8 cellular contexts compared by ENCODE assay signal in the genomic region with DNA sequence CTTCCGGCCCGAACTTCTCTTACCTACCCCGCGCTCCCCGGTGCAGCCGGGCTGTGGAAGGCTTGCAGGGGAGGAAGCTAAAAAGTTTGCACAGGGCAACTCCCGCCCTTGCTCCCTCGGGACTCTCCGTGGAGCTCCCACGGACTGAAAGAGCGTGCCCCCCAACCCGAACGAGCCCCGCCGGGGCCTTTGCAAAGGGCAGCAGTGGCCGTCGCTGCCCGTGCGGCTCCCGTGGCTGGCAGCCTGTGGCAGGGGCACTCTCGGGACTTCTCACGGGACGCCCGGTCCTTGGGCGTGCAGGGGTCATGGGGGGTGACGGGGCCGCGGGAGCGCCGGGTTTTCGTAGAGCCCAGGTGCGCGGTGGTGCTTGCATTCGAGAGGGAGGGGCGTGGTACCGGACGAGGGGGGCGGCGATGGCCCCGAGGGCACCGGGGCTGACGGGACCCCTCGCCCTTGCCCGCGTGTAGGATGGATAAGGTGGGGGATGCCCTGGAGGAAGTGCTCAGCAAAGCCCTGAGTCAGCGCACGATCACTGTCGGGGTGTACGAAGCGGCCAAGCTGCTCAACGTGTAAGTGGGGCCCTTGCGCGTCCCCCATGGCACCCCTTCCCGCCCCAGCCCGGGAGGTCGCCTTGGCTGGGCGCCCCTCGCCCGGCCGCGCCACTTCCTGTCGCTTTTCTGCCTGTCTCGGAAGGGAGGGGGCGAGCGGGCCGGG. TPM values are rescaled to one million over a fixed set of nuclear protein-coding genes. Genes with fewer than 3 reads are reported as not detected.
DNase-seq lines count a peak whose midpoint lies in the region; ATAC-seq, FAIRE-seq and TF ChIP-seq lines count a peak whose summit lies in the region.

No MANE protein-coding gene starts in this region.

- FAIRE-seq in GM18507 (lab: Jason Lieb, UNC): peak; percentile 49

- TF ChIP-seq RAD21 in neural cell (conservative IDR thresholded peaks at IDR 0.05): no peak

- H3K4me3 Mint-ChIP-seq in activated T-cell treated with anti-CD3 and anti-CD28 coated beads, Interleukin-2, amount 50 U/mL, for 24 hours: peak overlapping the region; percentile 89

- H3K79me2 ChIP-seq in neural cell (replicated peaks; ENCODE audit: insufficient read depth, low read length): peaks cover 8% of the 10 kb centered on the region

- DNase-seq in GM18507 (ENCODE audit: extremely low spot score, insufficient read length, low read depth): peak; percentile 9
- DNase-seq in NCI-H774 (lab: John Stamatoyannopoulos, UW): peak; percentile 16
- peak; percentile 79 for DNase-seq in activated T-cell treated with anti-CD3 and anti-CD28 coated beads, Interleukin-2, amount 50 U/mL, for 24 hours
- peak; percentile 54 for DNase-seq in fibroblast of mammary gland (ENCODE audit: low read depth)
- DNase-seq in suprapubic skin (ENCODE audit: low spot score in 2 of 2): peak; percentile 80 to 82
- DNase-seq in NCI-H128 (lab: John Stamatoyannopoulos, UW; ENCODE audit: unreplicated experiment): no peak

- H4K20me1 ChIP-seq in neural cell (ENCODE audit: insufficient read depth): no peaks in the 10 kb centered on the region

- peak; percentile 6 for ATAC-seq in HG02678 (IDR thresholded peaks at IDR 0.05; ENCODE audit: unreplicated experiment)

- H3K9me3 Mint-ChIP-seq in activated T-cell treated with anti-CD3 and anti-CD28 coated beads, Interleukin-2, amount 50 U/mL, for 24 hours: no peaks in the 10 kb centered on the region

- H3K4me3 ChIP-seq in fibroblast of mammary gland (ENCODE audit: control insufficient read depth, low read depth, low read length) (peak overlapping the region; percentile 92), neural cell (ENCODE audit: low read length) (peak overlapping the region; percentile 94), suprapubic skin (peak overlapping the region; percentile 80)

- TF ChIP-seq POLR2A in suprapubic skin (IDR thresholded peaks at IDR 0.05): no peak

- H3K9me3 ChIP-seq in neural cell (ENCODE audit: low read length) (no peaks in the 10 kb centered on the region), suprapubic skin (no peaks in the 10 kb centered on the region)

- no peak overlapping the region for H2AFZ ChIP-seq in neural cell (ENCODE audit: low read depth, low read length)

- H3K4me1 ChIP-seq in suprapubic skin: peaks cover 45% of the 10 kb centered on the region

- 0% methylated on average over 15 of the region's 66 CpGs for WGBS in suprapubic skin

- H3K36me3 Mint-ChIP-seq in activated T-cell treated with anti-CD3 and anti-CD28 coated beads, Interleukin-2, amount 50 U/mL, for 24 hours (ENCODE audit: low read depth): peaks cover 41% of the 10 kb centered on the region

- no peaks in the 10 kb centered on the region for H3K9me2 ChIP-seq in neural cell (ENCODE audit: insufficient read depth, low read length)

- H3K9ac ChIP-seq in neural cell (ENCODE audit: low read length): peak overlapping the region; percentile 83

- H3K27me3 ChIP-seq in neural cell (ENCODE audit: insufficient read depth, low read depth, low read length) (no peaks in the 10 kb centered on the region), suprapubic skin (no peaks in the 10 kb centered on the region)

- H3K27ac Mint-ChIP-seq in activated T-cell treated with anti-CD3 and anti-CD28 coated beads, Interleukin-2, amount 50 U/mL, for 24 hours: peak overlapping the region; percentile 98

- H3K4me1 Mint-ChIP-seq in activated T-cell treated with anti-CD3 and anti-CD28 coated beads, Interleukin-2, amount 50 U/mL, for 24 hours (ENCODE audit: low read depth): peaks cover 46% of the 10 kb centered on the region

- TF ChIP-seq EP300 in neural cell (conservative IDR thresholded peaks at IDR 0.05; ENCODE audit: poor library complexity, severe bottlenecking): no peak
- TF ChIP-seq EP300 in suprapubic skin (IDR thresholded peaks at IDR 0.05): no peak

- H3F3A ChIP-seq in neural cell (ENCODE audit: insufficient read depth, low read length, poor library complexity, severe bottlenecking): no peaks in the 10 kb centered on the region

- peak overlapping the region; percentile 50 for H3K4me2 ChIP-seq in neural cell (ENCODE audit: low read length)

- H3K27ac ChIP-seq in neural cell (ENCODE audit: low read length): peak overlapping the region; percentile 85
- H3K27ac ChIP-seq in suprapubic skin: peak overlapping the region; percentile 95

- TF ChIP-seq CTCF in fibroblast of mammary gland (conservative IDR thresholded peaks at IDR 0.05; ENCODE audit: control insufficient read depth, insufficient read depth, low read depth, low read length) (no peak), neural cell (IDR thresholded peaks at IDR 0.05; ENCODE audit: poor library complexity, severe bottlenecking) (no peak), suprapubic skin (IDR thresholded peaks at IDR 0.05) (no peak)

- no peaks in the 10 kb centered on the region for H3K36me3 ChIP-seq in neural cell (ENCODE audit: insufficient read depth, low read length)
- H3K36me3 ChIP-seq in suprapubic skin: peaks cover 18% of the 10 kb centered on the region

- H3K27me3 Mint-ChIP-seq in activated T-cell treated with anti-CD3 and anti-CD28 coated beads, Interleukin-2, amount 50 U/mL, for 24 hours: no peaks in the 10 kb centered on the region

TF ChIP-seq in neural cell, 6 proteins besides CTCF, POLR2A, EP300 and RAD21:
- TF ChIP-seq POLR2AphosphoS5 (IDR thresholded peaks at IDR 0.05) (no peak), TAF1 (IDR thresholded peaks at IDR 0.05; ENCODE audit: low read depth) (no peak), MXI1 (conservative IDR thresholded peaks at IDR 0.05; ENCODE audit: poor library complexity, severe bottlenecking) (no peak), SMC3 (conservative IDR thresholded peaks at IDR 0.05; ENCODE audit: poor library complexity) (no peak), EZH2 (IDR thresholded peaks at IDR 0.05; ENCODE audit: borderline replicate concordance, insufficient read depth, low read length, poor library complexity, severe bottlenecking) (no peak)
- TF ChIP-seq, protein P1, sequence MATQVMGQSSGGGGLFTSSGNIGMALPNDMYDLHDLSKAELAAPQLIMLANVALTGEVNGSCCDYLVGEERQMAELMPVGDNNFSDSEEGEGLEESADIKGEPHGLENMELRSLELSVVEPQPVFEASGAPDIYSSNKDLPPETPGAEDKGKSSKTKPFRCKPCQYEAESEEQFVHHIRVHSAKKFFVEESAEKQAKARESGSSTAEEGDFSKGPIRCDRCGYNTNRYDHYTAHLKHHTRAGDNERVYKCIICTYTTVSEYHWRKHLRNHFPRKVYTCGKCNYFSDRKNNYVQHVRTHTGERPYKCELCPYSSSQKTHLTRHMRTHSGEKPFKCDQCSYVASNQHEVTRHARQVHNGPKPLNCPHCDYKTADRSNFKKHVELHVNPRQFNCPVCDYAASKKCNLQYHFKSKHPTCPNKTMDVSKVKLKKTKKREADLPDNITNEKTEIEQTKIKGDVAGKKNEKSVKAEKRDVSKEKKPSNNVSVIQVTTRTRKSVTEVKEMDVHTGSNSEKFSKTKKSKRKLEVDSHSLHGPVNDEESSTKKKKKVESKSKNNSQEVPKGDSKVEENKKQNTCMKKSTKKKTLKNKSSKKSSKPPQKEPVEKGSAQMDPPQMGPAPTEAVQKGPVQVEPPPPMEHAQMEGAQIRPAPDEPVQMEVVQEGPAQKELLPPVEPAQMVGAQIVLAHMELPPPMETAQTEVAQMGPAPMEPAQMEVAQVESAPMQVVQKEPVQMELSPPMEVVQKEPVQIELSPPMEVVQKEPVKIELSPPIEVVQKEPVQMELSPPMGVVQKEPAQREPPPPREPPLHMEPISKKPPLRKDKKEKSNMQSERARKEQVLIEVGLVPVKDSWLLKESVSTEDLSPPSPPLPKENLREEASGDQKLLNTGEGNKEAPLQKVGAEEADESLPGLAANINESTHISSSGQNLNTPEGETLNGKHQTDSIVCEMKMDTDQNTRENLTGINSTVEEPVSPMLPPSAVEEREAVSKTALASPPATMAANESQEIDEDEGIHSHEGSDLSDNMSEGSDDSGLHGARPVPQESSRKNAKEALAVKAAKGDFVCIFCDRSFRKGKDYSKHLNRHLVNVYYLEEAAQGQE (IDR thresholded peaks at IDR 0.05; ENCODE audit: borderline replicate concordance): no peak
TF ChIP-seq in neural cell: peak in this region for 0.

RNA-seq across cellular contexts. Expression of a gene that starts 0.7 kb away (rescaled TPM):
- polyA plus RNA-seq in neural cell: 13.7 and 17.1 TPM in 2 replicates
- polyA minus RNA-seq in neural cell: 14.6 and 20.0 TPM in 2 replicates
- 10 to 100 TPM; 25.4 to 44.6 (median 26.6) TPM for total RNA-seq in suprapubic skin
